In genomic region chr4:78190078-78190477, GRCh38 we compare ENCODE assay signal across 33 cellular contexts.
"Had no signal": no experiment of that assay in that cellular context is flagged by ENCODE, and none has a peak within 500 bp of the region (broad histone marks: within the 10 kb centered on the region; RNA-seq: fewer than 3 reads in every experiment).

No MANE protein-coding gene starts in this region.

- H3K36me3 ChIP-seq: brain microvascular endothelial cell, MG63, Peyer's patch, SJSA1 had no signal

- H3K36me3 Mint-ChIP-seq: activated CD8-positive, alpha-beta memory T cell treated with anti-CD3 and anti-CD28 coated beads, Interleukin-2, amount 10 ng/mL, durations not matched to agents 7 days and 5 days; activated naive CD4-positive, alpha-beta T cell treated with anti-CD3 and anti-CD28 coated beads, Interleukin-2, amount 10 ng/mL, durations not matched to agents 7 days and 5 days; activated naive CD8-positive, alpha-beta T cell had no signal

- H3K4me3 ChIP-seq: MG63, Peyer's patch, SJSA1 had no signal

- H3K27ac ChIP-seq: brain microvascular endothelial cell, Peyer's patch, SJSA1 had no signal

- H3K27me3 Mint-ChIP-seq: activated B cell treated with CpG ODN at 0.5 μM for 24 hours; activated CD8-positive, alpha-beta memory T cell treated with anti-CD3 and anti-CD28 coated beads, Interleukin-2, amount 10 ng/mL, durations not matched to agents 7 days and 5 days; activated naive CD4-positive, alpha-beta T cell treated with anti-CD3 and anti-CD28 coated beads, Interleukin-2, amount 10 ng/mL, durations not matched to agents 7 days and 5 days; activated naive CD8-positive, alpha-beta T cell had no signal

- H3K4me3 Mint-ChIP-seq: activated B cell treated with CpG ODN at 0.5 μM for 24 hours; activated CD4-positive, alpha-beta memory T cell treated with anti-CD3 and anti-CD28 coated beads, Interleukin-2, amount 10 ng/mL, durations not matched to agents 7 days and 5 days; activated CD8-positive, alpha-beta memory T cell treated with anti-CD3 and anti-CD28 coated beads, Interleukin-2, amount 10 ng/mL, durations not matched to agents 7 days and 5 days; activated naive CD4-positive, alpha-beta T cell treated with anti-CD3 and anti-CD28 coated beads, Interleukin-2, amount 10 ng/mL, durations not matched to agents 7 days and 5 days; activated naive CD8-positive, alpha-beta T cell; T-helper 1 cell treated with Interleukin-12 subunit alpha and Interleukin-12 subunit beta and Interleukin-4 antibody, amounts not matched to agents 30 μg/mL and 1 μg/mL, for 36 hours; T-helper 2 cell treated with Interferon-gamma antibody and Interleukin-4, amounts not matched to agents 5 μg/mL and 100 μg/mL, for 36 hours had no signal

- H3K9me3 ChIP-seq: MG63, Peyer's patch, SJSA1, SK-N-SH had no signal

- H3K4me2 ChIP-seq: SK-N-SH had no signal

- ATAC-seq: activated CD8-positive, alpha-beta memory T cell treated with anti-CD3 and anti-CD28 coated beads, Interleukin-2, amount 10 ng/mL, durations not matched to agents 7 days and 5 days; PC-3 had no signal

- H3K4me1 Mint-ChIP-seq: activated B cell treated with CpG ODN at 0.5 μM for 24 hours; activated CD4-positive, alpha-beta memory T cell treated with anti-CD3 and anti-CD28 coated beads, Interleukin-2, amount 10 ng/mL, durations not matched to agents 7 days and 5 days; activated CD8-positive, alpha-beta memory T cell treated with anti-CD3 and anti-CD28 coated beads, Interleukin-2, amount 10 ng/mL, durations not matched to agents 7 days and 5 days; activated naive CD4-positive, alpha-beta T cell treated with anti-CD3 and anti-CD28 coated beads, Interleukin-2, amount 10 ng/mL, durations not matched to agents 7 days and 5 days had no signal

- H3K27me3 ChIP-seq: brain microvascular endothelial cell, MG63, Peyer's patch had no signal

- H3K4me1 ChIP-seq: Peyer's patch, SJSA1 had no signal

- H3K27ac Mint-ChIP-seq: activated B cell treated with CpG ODN at 0.5 μM for 24 hours; activated CD4-positive, alpha-beta memory T cell treated with anti-CD3 and anti-CD28 coated beads, Interleukin-2, amount 10 ng/mL, durations not matched to agents 7 days and 5 days; activated CD8-positive, alpha-beta memory T cell treated with anti-CD3 and anti-CD28 coated beads, Interleukin-2, amount 10 ng/mL, durations not matched to agents 7 days and 5 days; activated naive CD4-positive, alpha-beta T cell treated with anti-CD3 and anti-CD28 coated beads, Interleukin-2, amount 10 ng/mL, durations not matched to agents 7 days and 5 days; activated naive CD8-positive, alpha-beta T cell; T-helper 1 cell treated with Interleukin-12 subunit alpha and Interleukin-12 subunit beta and Interleukin-4 antibody, amounts not matched to agents 30 μg/mL and 1 μg/mL, for 36 hours; T-helper 2 cell treated with Interferon-gamma antibody and Interleukin-4, amounts not matched to agents 5 μg/mL and 100 μg/mL, for 36 hours had no signal

- DNase-seq: activated B cell treated with CpG ODN at 0.5 μM for 24 hours; activated CD4-positive, alpha-beta memory T cell treated with anti-CD3 and anti-CD28 coated beads, Interleukin-2, amount 10 ng/mL, durations not matched to agents 7 days and 5 days; activated CD4-positive, alpha-beta T cell treated with anti-CD3 and anti-CD28 coated beads for 4 hours; activated CD4-positive, alpha-beta T cell treated with anti-CD3 and anti-CD28 coated beads, Interleukin-2, amount 50 U/mL, for 1 hour; activated CD4-positive, CD25-positive, alpha-beta regulatory T cell treated with anti-CD3 and anti-CD28 coated beads, Interleukin-2, amount 50 U/mL, for 72 hours; activated CD8-positive, alpha-beta memory T cell treated with anti-CD3 and anti-CD28 coated beads for 24 hours; activated CD8-positive, alpha-beta memory T cell treated with anti-CD3 and anti-CD28 coated beads, Interleukin-2, amount 10 ng/mL, durations not matched to agents 7 days and 5 days; activated CD8-positive, alpha-beta memory T cell treated with anti-CD3 and anti-CD28 coated beads, Interleukin-2, amount 50 U/mL, for 48 hours; activated effector memory CD4-positive, alpha-beta T cell treated with Interleukin-2 at 50 U/mL for 16 hours; activated naive CD4-positive, alpha-beta T cell treated with anti-CD3 and anti-CD28 coated beads, Interleukin-2, amount 10 ng/mL, durations not matched to agents 7 days and 5 days; activated T-cell treated with anti-CD3 and anti-CD28 coated beads, Interleukin-2, amount 50 U/mL, for 48 hours; amniotic stem cell; aorta; brain microvascular endothelial cell; central memory CD4-positive, alpha-beta T cell; MG63; NCI-H1048; NCI-H1105 treated with DMSO at 0.1 percent for 48 hours; NCI-H1436; NCI-H1694; NCI-H1930; NCI-H2081 treated with DMSO at 0.1 percent for 48 hours; NCI-H226; NCI-H524 treated with DMSO at 0.1 percent for 48 hours; PC-3; Peyer's patch; RPMI8226; SHP77 treated with DMSO at 0.1 percent for 48 hours; SK-N-SH had no signal

- H3K9me3 Mint-ChIP-seq: activated B cell treated with CpG ODN at 0.5 μM for 24 hours; activated CD4-positive, alpha-beta memory T cell treated with anti-CD3 and anti-CD28 coated beads, Interleukin-2, amount 10 ng/mL, durations not matched to agents 7 days and 5 days; activated naive CD4-positive, alpha-beta T cell treated with anti-CD3 and anti-CD28 coated beads, Interleukin-2, amount 10 ng/mL, durations not matched to agents 7 days and 5 days; T-helper 2 cell treated with Interferon-gamma antibody and Interleukin-4, amounts not matched to agents 5 μg/mL and 100 μg/mL, for 36 hours had no signal

- H3K9ac ChIP-seq: SK-N-SH had no signal
